1 cellular context compared by ENCODE assay signal in genomic region chr10:95336702-95337101, GRCh38.
TF ChIP-seq lines count a peak whose summit lies in the region.

No MANE protein-coding gene starts in this region.

TF ChIP-seq in K562, 482 proteins besides CTCF, POLR2A, EP300 and RAD21:
- 0 out of 2 replicates have a peak, but pooled peaks have one; percentile 9 for TF ChIP-seq DEAF1 (CRISPR knock-in tag; IDR thresholded peaks at IDR 0.05)
- no peak for TF ChIP-seq ZBTB40 (IDR thresholded peaks at IDR 0.05)
- no peak for TF ChIP-seq ZBTB40 (CRISPR knock-in tag; IDR thresholded peaks at IDR 0.05)
